ENCODE assay signal across 17 cellular contexts in the genomic region with DNA sequence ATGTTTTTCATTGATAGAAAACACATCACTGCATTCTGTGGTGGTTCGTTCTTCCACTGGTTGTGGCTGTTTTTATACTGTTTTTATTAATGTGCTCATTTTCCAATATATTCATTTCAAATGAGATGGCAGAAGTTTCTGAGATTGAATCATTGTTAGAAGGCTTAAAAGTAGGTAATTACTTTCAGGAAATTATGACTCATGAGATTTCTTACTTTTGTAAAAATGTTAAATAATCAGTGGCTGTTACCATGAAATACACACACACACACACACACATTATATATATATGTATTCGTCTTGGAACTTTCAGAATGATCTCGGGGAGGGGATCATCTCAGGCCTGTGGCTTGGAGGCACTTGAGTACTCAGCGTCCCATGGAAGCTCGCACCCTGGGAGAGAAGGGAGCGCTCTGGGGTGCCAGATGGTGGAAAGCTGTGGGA.
A peak's percentile ranks its signal among the peaks of the same experiment; 100 is the strongest.
DNase-seq lines count a peak whose midpoint lies in the region; ATAC-seq and TF ChIP-seq lines count a peak whose summit lies in the region.
"Had no signal": no experiment of that assay in that cellular context is flagged by ENCODE, and none has a peak within 500 bp of the region (broad histone marks: within the 10 kb centered on the region; RNA-seq: fewer than 3 reads in every experiment).

No MANE protein-coding gene starts in this region.

- WGBS in GM23248 (ENCODE audit: low coverage in 1 of 2, low lambda C conversion rate in 2 of 2, missing lambda C conversion rate in 2 of 2), 2 experiments, result 56 to 57% methylated on average over 6 of the region's 6 CpGs

- no peak for TF ChIP-seq CTCF in fibroblast of pulmonary artery (IDR thresholded peaks at IDR 0.05; ENCODE audit: low read length, missing control alignments)

- H3K27me3 ChIP-seq in ACC112 (ENCODE audit: insufficient read depth, low read length), result no peaks in the 10 kb centered on the region
- H3K27me3 ChIP-seq in GM23248 (replicated peaks; ENCODE audit: insufficient read depth), result no peaks in the 10 kb centered on the region
- H3K27me3 ChIP-seq: ascending aorta, BLaER1 had no signal

- H2AFZ ChIP-seq in ACC112 (ENCODE audit: low read length, unreplicated experiment), result no peak overlapping the region
- H2AFZ ChIP-seq in GM23248, result no peak overlapping the region

- peak overlapping the region in 1 of 6 donors; percentile 78 for H3K27ac Mint-ChIP-seq in immature natural killer cell

- no peaks in the 10 kb centered on the region for H3K9me3 Mint-ChIP-seq in immature natural killer cell

- H3K79me2 ChIP-seq in ACC112 (ENCODE audit: control insufficient read depth, insufficient read depth, low read length, unreplicated experiment) (peaks cover 8% of the 10 kb centered on the region), GM23248 (ENCODE audit: insufficient read depth) (peaks cover 64% of the 10 kb centered on the region)

- no peaks in the 10 kb centered on the region for H3K36me3 Mint-ChIP-seq in immature natural killer cell

- H3F3A ChIP-seq in GM23248 (ENCODE audit: insufficient read depth), result peaks cover 9% of the 10 kb centered on the region

- peaks cover 0 to 4% (median 0%) of the 10 kb centered on the region in 3 donors for H3K27me3 Mint-ChIP-seq in immature natural killer cell (ENCODE audit: low read depth in 3 of 3)

- H4K20me1 ChIP-seq in GM23248 (ENCODE audit: insufficient read depth), result no peaks in the 10 kb centered on the region; the same call in 1 of the 2 replicates
- H4K20me1 ChIP-seq: BLaER1 had no signal

- H3K9ac ChIP-seq in GM23248, result peak overlapping the region; percentile 28; the same call in 1 of the 2 replicates
- H3K9ac ChIP-seq: BLaER1 had no signal

- H3K9me2 ChIP-seq in GM23248 (ENCODE audit: insufficient read depth), result no peaks in the 10 kb centered on the region

- H3K9me3 ChIP-seq in GM23248 (ENCODE audit: low read depth), result no peaks in the 10 kb centered on the region
- H3K9me3 ChIP-seq: ascending aorta, BLaER1 had no signal

- no peak overlapping the region for H3K4me3 ChIP-seq in ACC112 (ENCODE audit: low read depth, low read length)
- H3K4me3 ChIP-seq in GM23248, result no peak overlapping the region
- H3K4me3 ChIP-seq in fibroblast of pulmonary artery (replicated peaks; ENCODE audit: low read depth, low read length), result no peak overlapping the region
- H3K4me3 ChIP-seq: ascending aorta, BLaER1 had no signal

- no peak for ATAC-seq in GM21515 (IDR thresholded peaks at IDR 0.05; ENCODE audit: unreplicated experiment)
- ATAC-seq: left colon had no signal

- peak; percentile 83 for DNase-seq in GM23248
- DNase-seq in amniotic epithelial cell (ENCODE audit: low read depth), result peak; percentile 37
- DNase-seq in fibroblast of pulmonary artery (ENCODE audit: low read depth), result peak; percentile 29
- no peak for DNase-seq in NCI-H226
- DNase-seq in T1000 (lab: John Stamatoyannopoulos, UW), result no peak
- DNase-seq in immature natural killer cell, result no peak
- DNase-seq: activated CD8-positive, alpha-beta memory T cell treated with anti-CD3 and anti-CD28 coated beads, Interleukin-2, amount 50 U/mL, for 48 hours; DMS79; hippocampal formation; Karpas-422; left colon; NCI-H187; NCI-H524 had no signal

- in situ Hi-C loops in GM23248 (cut with MboI), result no loop called here

- peaks cover 14% of the 10 kb centered on the region for H3K4me1 ChIP-seq in ACC112 (ENCODE audit: control insufficient read depth, insufficient read depth, low read length, unreplicated experiment)
- peaks cover 18% of the 10 kb centered on the region for H3K4me1 ChIP-seq in GM23248 (ENCODE audit: insufficient read depth)
- H3K4me1 ChIP-seq: BLaER1 had no signal

- peak overlapping the region; percentile 49 for H3K4me2 ChIP-seq in GM23248 (ENCODE audit: unreplicated experiment)
- H3K4me2 ChIP-seq: BLaER1 had no signal

- H3K36me3 ChIP-seq in ACC112 (ENCODE audit: insufficient read depth, low read length) (no peaks in the 10 kb centered on the region), GM23248 (ENCODE audit: low read depth) (no peaks in the 10 kb centered on the region)
- H3K36me3 ChIP-seq: ascending aorta, BLaER1 had no signal

- peak overlapping the region; percentile 46; the same call in 1 of the 2 replicates for H3K27ac ChIP-seq in ACC112 (ENCODE audit: low read depth, low read length)
- H3K27ac ChIP-seq in GM23248, result peak overlapping the region; percentile 44
- H3K27ac ChIP-seq: ascending aorta, BLaER1 had no signal

- H3K4me3 Mint-ChIP-seq in immature natural killer cell, result no peak overlapping the region

- peaks cover 22 to 49% of the 10 kb centered on the region in 2 donors for H3K4me1 Mint-ChIP-seq in immature natural killer cell

Comparison
In these comparisons a context has a peak if more than half of its experiments do, and no peak if none do; other contexts are left out.
1. DNase-seq: peak in GM23248 (single experiment), amniotic epithelial cell (single experiment) and fibroblast of pulmonary artery (single experiment); none in NCI-H226 (single experiment), T1000 (single experiment) and immature natural killer cell (0 of 3).